ENCODE assay signal across 20 cellular contexts in the genomic region with DNA sequence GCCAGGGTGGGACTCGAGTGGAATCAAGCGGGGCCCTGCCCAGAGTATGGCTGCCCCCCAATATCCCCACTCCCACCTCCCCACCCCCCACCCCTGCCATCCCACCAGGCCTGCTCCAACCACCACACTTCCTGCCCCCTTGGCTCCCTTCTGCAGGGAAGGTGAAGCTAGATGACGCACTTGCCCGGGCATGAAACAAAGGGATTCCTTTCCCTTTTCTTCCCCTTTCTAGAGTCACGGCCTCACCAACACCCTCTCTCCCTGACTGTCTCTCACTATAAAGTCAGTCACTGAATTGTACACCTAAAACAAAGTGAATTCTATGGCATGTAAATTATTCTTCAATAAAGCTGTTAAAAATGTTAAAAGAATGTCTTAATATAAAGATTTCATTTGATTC. TPM values are rescaled to one million over a fixed set of nuclear protein-coding genes. Genes with fewer than 3 reads are reported as not detected.
"Had no signal": no experiment of that assay in that cellular context is flagged by ENCODE, and none has a peak within 500 bp of the region (broad histone marks: within the 10 kb centered on the region; RNA-seq: fewer than 3 reads in every experiment).

No MANE protein-coding gene starts in this region.

- H3K9ac ChIP-seq: neural progenitor cell had no signal

- H3K27me3 ChIP-seq: ascending aorta, neural progenitor cell, right lobe of liver had no signal

- FAIRE-seq: TTC549 had no signal

- H3K4me3 Mint-ChIP-seq: activated CD4-positive, alpha-beta T cell treated with anti-CD3 and anti-CD28 coated beads, Interleukin-2, amount 10 ng/mL, durations not matched to agents 7 days and 5 days; activated naive CD4-positive, alpha-beta T cell treated with anti-CD3 and anti-CD28 coated beads for 36 hours; activated T-helper 17 cell treated with anti-CD3 and anti-CD28 coated beads, Interleukin-2, amount 50 U/mL, for 72 hours; immature natural killer cell; neural progenitor cell had no signal

- H3K4me2 ChIP-seq: neural progenitor cell had no signal

- H3K36me3 Mint-ChIP-seq: immature natural killer cell, neural progenitor cell had no signal

- DNase-seq: activated CD4-positive, alpha-beta T cell treated with anti-CD3 and anti-CD28 coated beads, Interleukin-2, amount 10 ng/mL, durations not matched to agents 7 days and 5 days; activated CD4-positive, CD25-positive, alpha-beta regulatory T cell; activated naive CD4-positive, alpha-beta T cell treated with anti-CD3 and anti-CD28 coated beads for 36 hours; activated T-cell treated with anti-CD3 and anti-CD28 coated beads for 4 hours; dorsolateral prefrontal cortex; foreskin melanocyte; head of caudate nucleus; immature natural killer cell; left cardiac atrium; psoas muscle; right lobe of liver; stimulated activated naive CD8-positive, alpha-beta T cell treated with anti-CD3 and anti-CD28 coated beads, Interleukin-15, Interleukin-2, amounts not matched to agents 100 U/mL and 50 U/mL, for 24 hours; T-helper 2 cell; trophoblast cell had no signal

- H3K9me3 ChIP-seq: ascending aorta, psoas muscle, right lobe of liver had no signal

- H3K4me1 Mint-ChIP-seq: activated T-helper 17 cell treated with anti-CD3 and anti-CD28 coated beads, Interleukin-2, amount 50 U/mL, for 72 hours; immature natural killer cell had no signal

- ATAC-seq: activated T-helper 17 cell treated with anti-CD3 and anti-CD28 coated beads, Interleukin-2, amount 50 U/mL, for 72 hours; left cardiac atrium; psoas muscle; stimulated activated naive CD8-positive, alpha-beta T cell treated with anti-CD3 and anti-CD28 coated beads, Interleukin-15, Interleukin-2, amounts not matched to agents 100 U/mL and 50 U/mL, for 24 hours had no signal

- H2AFZ ChIP-seq: neural progenitor cell had no signal

- H3K9me3 Mint-ChIP-seq: activated CD4-positive, alpha-beta T cell treated with anti-CD3 and anti-CD28 coated beads, Interleukin-2, amount 10 ng/mL, durations not matched to agents 7 days and 5 days; activated naive CD4-positive, alpha-beta T cell treated with anti-CD3 and anti-CD28 coated beads for 36 hours; activated T-helper 17 cell treated with anti-CD3 and anti-CD28 coated beads, Interleukin-2, amount 50 U/mL, for 72 hours; immature natural killer cell; neural progenitor cell had no signal

- H3K4me1 ChIP-seq: psoas muscle, right lobe of liver had no signal

- H3K4me3 ChIP-seq: ascending aorta, dorsolateral prefrontal cortex, lung, neural progenitor cell, psoas muscle, right lobe of liver, smooth muscle cell had no signal

- H3K27ac ChIP-seq: dorsolateral prefrontal cortex, neural progenitor cell, psoas muscle, right lobe of liver had no signal

- H3K27ac Mint-ChIP-seq: activated CD4-positive, alpha-beta T cell treated with anti-CD3 and anti-CD28 coated beads, Interleukin-2, amount 10 ng/mL, durations not matched to agents 7 days and 5 days; activated naive CD4-positive, alpha-beta T cell treated with anti-CD3 and anti-CD28 coated beads for 36 hours; activated T-helper 17 cell treated with anti-CD3 and anti-CD28 coated beads, Interleukin-2, amount 50 U/mL, for 72 hours; immature natural killer cell; neural progenitor cell had no signal

- H3K36me3 ChIP-seq: ascending aorta, neural progenitor cell, right lobe of liver had no signal

RNA-seq across cellular contexts. Expression of a gene that starts 16.0 kb away (rescaled TPM):
- total RNA-seq: activated naive CD4-positive, alpha-beta T cell treated with anti-CD3 and anti-CD28 coated beads for 36 hours had no signal
- polyA plus RNA-seq: immature natural killer cell had no signal
